16 cellular contexts compared by ENCODE assay signal in the genomic region with DNA sequence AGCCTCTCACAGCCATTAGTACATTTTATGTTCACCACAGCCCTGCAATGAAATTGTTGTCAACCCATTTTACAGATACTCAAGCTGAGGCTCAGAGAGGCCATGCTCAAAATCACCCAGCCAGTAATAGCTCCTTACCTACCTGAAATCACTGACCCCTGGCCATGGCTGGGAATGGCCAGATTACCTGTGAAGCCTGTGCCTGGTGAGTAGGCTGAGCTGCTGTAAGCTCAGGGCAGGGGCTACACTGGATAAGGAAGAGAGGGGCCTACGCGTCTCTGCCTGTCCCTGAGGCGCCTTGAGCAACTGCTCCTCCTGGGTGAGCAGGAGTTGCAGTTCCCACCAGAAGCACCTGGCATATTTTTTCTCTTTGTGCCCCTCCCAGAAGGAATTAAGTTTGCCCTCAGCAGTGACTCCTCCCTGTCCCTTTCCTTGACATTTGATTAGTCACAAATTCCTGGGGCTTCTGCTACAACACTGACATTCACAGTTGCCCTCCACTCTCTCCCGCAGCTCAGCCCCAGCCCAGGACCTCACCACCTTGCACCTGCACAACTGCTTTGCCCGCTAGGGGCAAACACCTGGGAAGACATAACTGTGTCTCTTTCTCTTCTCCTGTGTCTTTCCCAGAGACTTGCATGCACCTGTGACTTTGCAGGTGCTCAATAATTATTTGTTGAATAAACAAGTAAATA. TPM values are rescaled to one million over a fixed set of nuclear protein-coding genes. Genes with fewer than 3 reads are reported as not detected.
DNase-seq lines count a peak whose midpoint lies in the region; ATAC-seq and TF ChIP-seq lines count a peak whose summit lies in the region.
"Had no signal": no experiment of that assay in that cellular context is flagged by ENCODE, and none has a peak within 500 bp of the region (broad histone marks: within the 10 kb centered on the region; RNA-seq: fewer than 3 reads in every experiment).

No MANE protein-coding gene starts in this region.

- no peak overlapping the region for H2BK12ac ChIP-seq in H9 (ENCODE audit: insufficient read length, low read depth, low read length)

- H2AFZ ChIP-seq in H9 (ENCODE audit: low read length): no peak overlapping the region
- H2AFZ ChIP-seq in PC-9: no peak overlapping the region
- no peak overlapping the region for H2AFZ ChIP-seq in smooth muscle cell (ENCODE audit: low read depth)

- no peak overlapping the region for H4K91ac ChIP-seq in H9 (ENCODE audit: insufficient read length, low read depth, low read length)

- CTCF ChIA-PET in PC-9 (lab: Charles Lee): interaction anchor here (0.5 to 1.0 kb wide), 3 partner anchors 10 to 688 kb away, joined by 3 to 5 read pairs (median 3); no protein-coding TSS in a partner anchor

- H2BK120ac ChIP-seq in H9 (ENCODE audit: low read depth, low read length, poor library complexity, severe bottlenecking): no peak overlapping the region

- H3K79me2 ChIP-seq in H9 (ENCODE audit: insufficient read depth, low read length) (no peaks in the 10 kb centered on the region), PC-9 (ENCODE audit: low read depth) (peaks cover 54% of the 10 kb centered on the region), smooth muscle cell (ENCODE audit: low read depth) (peaks cover 15% of the 10 kb centered on the region)

- no peaks in the 10 kb centered on the region for H4K20me1 ChIP-seq in H9 (ENCODE audit: control insufficient read depth, insufficient read depth, insufficient read length)
- peaks cover 45% of the 10 kb centered on the region for H4K20me1 ChIP-seq in PC-9 (ENCODE audit: insufficient read depth)
- H4K20me1 ChIP-seq in smooth muscle cell (ENCODE audit: low read depth): peaks cover 85% of the 10 kb centered on the region

- H3K56ac ChIP-seq in H9 (ENCODE audit: insufficient read length, low read depth, low read length): no peak overlapping the region

- H3T11ph ChIP-seq in H9 (ENCODE audit: low read length): no peak overlapping the region

- H3K18ac ChIP-seq in H9 (ENCODE audit: insufficient read length, low read depth, low read length): no peak overlapping the region

- H3K36me3 ChIP-seq in PC-9 (ENCODE audit: low read depth) (peaks cover 13% of the 10 kb centered on the region; the same call in 1 of the 2 replicates), smooth muscle cell (ENCODE audit: low read depth) (no peaks in the 10 kb centered on the region)

- H3K4ac ChIP-seq in H9 (ENCODE audit: low read depth, low read length): no peak overlapping the region

- H3K4me2 ChIP-seq in H9 (ENCODE audit: insufficient read depth, insufficient read length, low read length) (no peak overlapping the region), PC-9 (peak overlapping the region; percentile 55), smooth muscle cell (no peak overlapping the region)

- H3K36me3 Mint-ChIP-seq in H9 (ENCODE audit: insufficient read depth in 1 of 3, low read depth in 3 of 3) (peaks cover 0 to 10% (median 5%) of the 10 kb centered on the region in 3 experiments; a peak in 3 of 7 replicates), glutamatergic neuron (ENCODE audit: unreplicated experiment) (no peaks in the 10 kb centered on the region)

- peaks cover under 1% of the 10 kb centered on the region for H3K23me2 ChIP-seq in H9 (ENCODE audit: insufficient read length, low read depth, low read length, poor library complexity, severe bottlenecking)

- WGBS in H9 (ENCODE audit: extremely low coverage, insufficient read length, low lambda C conversion rate): no CpG with 5 or more reads among the region's 5 CpGs
- 85% methylated on average over 5 of the region's 5 CpGs for WGBS in smooth muscle cell (ENCODE audit: low lambda C conversion rate)

- no peak overlapping the region for H4K8ac ChIP-seq in H9 (replicated peaks; ENCODE audit: insufficient read length, low read depth, low read length)

- H3K4me3 Mint-ChIP-seq in H9: no peak overlapping the region
- no peak overlapping the region for H3K4me3 Mint-ChIP-seq in glutamatergic neuron (ENCODE audit: unreplicated experiment)

- H3K4me1 Mint-ChIP-seq in H9 (peaks cover 7% of the 10 kb centered on the region in 2 experiments; a peak in 2 of 4 replicates), glutamatergic neuron (ENCODE audit: low read depth, unreplicated experiment) (peaks cover 12% of the 10 kb centered on the region)

- peak overlapping the region; percentile 23; the same call in 1 of the 2 replicates for H3K4me3 ChIP-seq in PC-9
- no peak overlapping the region for H3K4me3 ChIP-seq in smooth muscle cell
- H3K4me3 ChIP-seq: ascending aorta, gastrocnemius medialis, left lung, tibial artery had no signal

- no peak for DNase-seq in H9
- peak; percentile 81 to 87 for DNase-seq in PC-9
- DNase-seq in smooth muscle cell (lab: John Stamatoyannopoulos, UW; ENCODE audit: unreplicated experiment): no peak
- no peak for DNase-seq in glutamatergic neuron
- DNase-seq in NCI-H226: no peak
- DNase-seq in stimulated activated naive CD4-positive, alpha-beta T cell treated with Interleukin-2 at 50 U/mL for 16 hours (lab: John Stamatoyannopoulos, UW): no peak
- DNase-seq: activated CD4-positive, alpha-beta T cell treated with anti-CD3 and anti-CD28 coated beads for 4 hours; gastrocnemius medialis; GF-D8; left lung; NCI-H1436 treated with DMSO at 0.1 percent for 48 hours; NCI-H446; T1000 had no signal

- no peak overlapping the region for H2BK20ac ChIP-seq in H9 (ENCODE audit: low read depth, low read length, poor library complexity, severe bottlenecking)

- peaks cover 44% of the 10 kb centered on the region; the same call in 1 of the 2 replicates for H3F3A ChIP-seq in PC-9 (ENCODE audit: insufficient read depth, low read depth)
- peaks cover 9% of the 10 kb centered on the region for H3F3A ChIP-seq in smooth muscle cell (ENCODE audit: low read depth)

- H3K9me2 ChIP-seq in PC-9 (ENCODE audit: insufficient read depth): no peaks in the 10 kb centered on the region

- no peak overlapping the region for H3K14ac ChIP-seq in H9 (ENCODE audit: insufficient read depth, low read length)

- no peak overlapping the region for H2BK15ac ChIP-seq in H9 (ENCODE audit: low read depth, low read length)

- peak; percentile 37 for TF ChIP-seq CTCF in H9 (conservative IDR thresholded peaks at IDR 0.05)
- TF ChIP-seq CTCF in PC-9 (conservative IDR thresholded peaks at IDR 0.05): peak; percentile 52; the same call in 1 of the 2 replicates
- TF ChIP-seq CTCF in smooth muscle cell (IDR thresholded peaks at IDR 0.05; ENCODE audit: borderline replicate concordance, insufficient read depth, poor library complexity, severe bottlenecking): peak; percentile 4
- no peak for TF ChIP-seq CTCF in glutamatergic neuron (IDR thresholded peaks at IDR 0.05; ENCODE audit: partially characterized antibody, unreplicated experiment)

- no peaks in the 10 kb centered on the region for H3K4me1 ChIP-seq in H9 (ENCODE audit: insufficient read depth, low read length)
- H3K4me1 ChIP-seq in PC-9 (replicated peaks; ENCODE audit: insufficient read depth): peaks cover 51% of the 10 kb centered on the region
- H3K4me1 ChIP-seq in smooth muscle cell (ENCODE audit: low read depth): no peaks in the 10 kb centered on the region

- H2AK5ac ChIP-seq in H9 (ENCODE audit: insufficient read length, low read length): no peak overlapping the region

- H3K27ac ChIP-seq in H9 (ENCODE audit: insufficient read length, low read depth, low read length) (no peak overlapping the region), PC-9 (peak overlapping the region; percentile 40; the same call in 1 of the 2 replicates), smooth muscle cell (ENCODE audit: low read depth) (peak overlapping the region; percentile 31)
- H3K27ac ChIP-seq: ascending aorta, left lung, tibial artery had no signal

- intact Hi-C loops in PC-9 (cut with micrococcal nuclease; ENCODE audit: unreplicated experiment): loop anchor here (1.0 kb wide), 1 partner anchor 21 kb away; no protein-coding TSS in a partner anchor

- H3K9ac ChIP-seq in H9 (ENCODE audit: extremely low read depth, insufficient read length, low read length) (no peak overlapping the region), smooth muscle cell (ENCODE audit: low read depth) (no peak overlapping the region)

- no peak overlapping the region for H4K5ac ChIP-seq in H9 (ENCODE audit: insufficient read length, low read depth, low read length)

- POLR2A ChIA-PET in PC-9 (lab: Charles Lee; ENCODE audit: unreplicated experiment): no interaction called here

- H3K9me3 Mint-ChIP-seq in H9: no peaks in the 10 kb centered on the region
- peaks cover 7% of the 10 kb centered on the region for H3K9me3 Mint-ChIP-seq in glutamatergic neuron (ENCODE audit: unreplicated experiment)

- peak overlapping the region in 1 of 3 experiments; percentile 23; a peak in 1 of 7 replicates for H3K27ac Mint-ChIP-seq in H9
- no peak overlapping the region for H3K27ac Mint-ChIP-seq in glutamatergic neuron (ENCODE audit: unreplicated experiment)

- H3K9me3 ChIP-seq in H9 (ENCODE audit: control insufficient read depth, low read depth, low read length): no peaks in the 10 kb centered on the region
- H3K9me3 ChIP-seq in PC-9 (ENCODE audit: insufficient read depth, low read depth): no peaks in the 10 kb centered on the region
- H3K9me3 ChIP-seq in smooth muscle cell (replicated peaks; ENCODE audit: low read depth): no peaks in the 10 kb centered on the region
- H3K9me3 ChIP-seq: ascending aorta, gastrocnemius medialis, left lung, tibial artery had no signal

- no peak overlapping the region for H3K23ac ChIP-seq in H9 (ENCODE audit: insufficient read length, low read depth, low read length)

- no TSS peak for BruUV-seq in PC-9 (replicated peaks; lab: Mats Ljungman, UMichigan)

- H2BK5ac ChIP-seq in H9 (ENCODE audit: insufficient read length, low read length): no peak overlapping the region

- H3K27me3 ChIP-seq in H9 (ENCODE audit: insufficient read depth, low read length) (no peaks in the 10 kb centered on the region), PC-9 (ENCODE audit: insufficient read depth, low read depth) (no peaks in the 10 kb centered on the region), smooth muscle cell (ENCODE audit: low read depth) (no peaks in the 10 kb centered on the region)
- H3K27me3 ChIP-seq: ascending aorta, gastrocnemius medialis, left lung, tibial artery had no signal

- no peaks in the 10 kb centered on the region for H3K27me3 Mint-ChIP-seq in H9 (ENCODE audit: low read depth)
- peaks cover 2% of the 10 kb centered on the region for H3K27me3 Mint-ChIP-seq in glutamatergic neuron (ENCODE audit: unreplicated experiment)

- H3K79me1 ChIP-seq in H9 (ENCODE audit: insufficient read depth, low read depth, low read length, poor library complexity, severe bottlenecking): no peaks in the 10 kb centered on the region

- ATAC-seq in esophagus mucosa: peak; percentile 61
- ATAC-seq: gastrocnemius medialis, left lung had no signal

RNA-seq across cellular contexts. Expression of a gene that starts 5.7 kb away (rescaled TPM):
- total RNA-seq in H9 (2021): 31.6 and 34.5 TPM in 2 replicates
- total RNA-seq in PC-9 (2021): 123 and 126 TPM in 2 replicates
- 266 TPM for total RNA-seq in esophagus mucosa
- 107 and 111 TPM in 2 replicates for total RNA-seq in smooth muscle cell
- 125 and 277 TPM in 2 replicates for polyA plus RNA-seq in smooth muscle cell
- total RNA-seq in glutamatergic neuron (ENCODE audit: unreplicated experiment): 83.8 TPM

RNA-seq across cellular contexts. Expression of a gene that starts 22.1 kb away (rescaled TPM):
- total RNA-seq in H9 (2021) (92.3 and 92.8 TPM in 2 replicates), PC-9 (2021) (133 and 149 TPM in 2 replicates), esophagus mucosa (101 TPM), smooth muscle cell (94.5 and 108 TPM in 2 replicates), glutamatergic neuron (ENCODE audit: unreplicated experiment) (103 TPM)
- polyA plus RNA-seq in smooth muscle cell: 135 and 140 TPM in 2 replicates

RNA-seq across cellular contexts. Expression of a gene that starts 22.2 kb away (rescaled TPM):
- total RNA-seq in H9 (2021): 104 and 114 TPM in 2 replicates
- 31.5 and 35.8 TPM in 2 replicates for total RNA-seq in PC-9 (2021)
- 39.5 TPM for total RNA-seq in esophagus mucosa
- total RNA-seq in smooth muscle cell: 10.7 and 17.2 TPM in 2 replicates
- polyA plus RNA-seq in smooth muscle cell: 27.9 and 52.4 TPM in 2 replicates
- total RNA-seq in glutamatergic neuron (ENCODE audit: unreplicated experiment): 18.6 TPM
- total RNA-seq: ascending aorta had no signal

RNA-seq across cellular contexts. Expression of a gene that starts 37.6 kb away (rescaled TPM):
- 42.4 and 44.4 TPM in 2 replicates for total RNA-seq in H9 (2021)
- 41.2 and 59.7 TPM in 2 replicates for total RNA-seq in PC-9 (2021)
- 24.2 TPM for total RNA-seq in esophagus mucosa
- total RNA-seq in smooth muscle cell: 51.3 and 59.3 TPM in 2 replicates
- polyA plus RNA-seq in smooth muscle cell: 38.2 and 38.3 TPM in 2 replicates
- 52.9 TPM for total RNA-seq in glutamatergic neuron (ENCODE audit: unreplicated experiment)

RNA-seq across cellular contexts. Expression of a gene that starts 45.3 kb away (rescaled TPM):
- total RNA-seq in H9 (2021): 7.9 and 9.6 TPM in 2 replicates
- 0.85 and 1.2 TPM in 2 replicates for total RNA-seq in PC-9 (2021)
- 4.2 TPM for total RNA-seq in esophagus mucosa
- total RNA-seq in smooth muscle cell: 9.5 and 10.7 TPM in 2 replicates
- polyA plus RNA-seq in smooth muscle cell: 5.4 and 5.6 TPM in 2 replicates
- 34.7 TPM for total RNA-seq in glutamatergic neuron (ENCODE audit: unreplicated experiment)

Comparison
In these comparisons a context has a peak if more than half of its experiments do, and no peak if none do; other contexts are left out.
1. DNase-seq: peak in PC-9 (2 of 2); none in H9 (single experiment), smooth muscle cell (single experiment), glutamatergic neuron (single experiment), NCI-H226 (single experiment) and stimulated activated naive CD4-positive, alpha-beta T cell treated with Interleukin-2 at 50 U/mL for 16 hours (single experiment).